In genomic region chr12:21296751-21297406, GRCh38 we compare ENCODE assay signal across 9 cellular contexts. TPM values are rescaled to one million over a fixed set of nuclear protein-coding genes. Genes with fewer than 3 reads are reported as not detected.
DNase-seq lines count a peak whose midpoint lies in the region; ATAC-seq and TF ChIP-seq lines count a peak whose summit lies in the region.
"Had no signal": no experiment of that assay in that cellular context is flagged by ENCODE, and none has a peak within 500 bp of the region (broad histone marks: within the 10 kb centered on the region; RNA-seq: fewer than 3 reads in every experiment).

No MANE protein-coding gene starts in this region.

- TF ChIP-seq CTCF in HL-60 (IDR thresholded peaks at IDR 0.05; ENCODE audit: insufficient read depth, low read length) = peak; percentile 52
- TF ChIP-seq CTCF in adrenal gland (IDR thresholded peaks at IDR 0.05) = peak; percentile 38 to 70 (median 44)
- peak; percentile 52 to 74 (median 68) for TF ChIP-seq CTCF in right lobe of liver (IDR thresholded peaks at IDR 0.05)

- H3K9me3 ChIP-seq in adrenal gland (replicated peaks in 1 of 3) (no peaks in the 10 kb centered on the region), right lobe of liver (no peaks in the 10 kb centered on the region)

- no peak overlapping the region for H3K4me3 ChIP-seq in HL-60 (replicated peaks; ENCODE audit: insufficient read depth, low read length)
- H3K4me3 ChIP-seq in adrenal gland = no peak overlapping the region
- H3K4me3 ChIP-seq in right lobe of liver = no peak overlapping the region
- H3K4me3 ChIP-seq: skin epidermis had no signal

- no peaks in the 10 kb centered on the region for H3K36me3 ChIP-seq in adrenal gland (replicated peaks in 1 of 2)
- no peaks in the 10 kb centered on the region for H3K36me3 ChIP-seq in right lobe of liver

- intact Hi-C loops in adrenal gland (cut with DNase I) (no loop called here), right lobe of liver (cut with DNase I) (no loop called here)

- H3K4me1 ChIP-seq in adrenal gland (replicated peaks in 1 of 2) (no peaks in the 10 kb centered on the region), right lobe of liver (peaks cover 0 to 16% (median 4%) of the 10 kb centered on the region in 4 donors)

- WGBS in adrenal gland, 4 donors = 60 to 69% (median 67%) methylated on average over 4 of the region's 4 CpGs
- 64% methylated on average over 4 of the region's 4 CpGs for WGBS in right lobe of liver (ENCODE audit: insufficient coverage, low coverage, low lambda C conversion rate, missing lambda C conversion rate)

- H3K27me3 ChIP-seq in HL-60 (ENCODE audit: insufficient read depth, poor library complexity, severe bottlenecking) (no peaks in the 10 kb centered on the region), adrenal gland (no peaks in the 10 kb centered on the region), right lobe of liver (no peaks in the 10 kb centered on the region)

- ATAC-seq in GM19395 (IDR thresholded peaks at IDR 0.05; ENCODE audit: unreplicated experiment) (peak; percentile 79), right lobe of liver (peak; percentile 68 to 73 (median 71))

- H3K27ac ChIP-seq in HL-60 (replicated peaks) = no peak overlapping the region
- no peak overlapping the region for H3K27ac ChIP-seq in adrenal gland
- no peak overlapping the region for H3K27ac ChIP-seq in right lobe of liver
- H3K27ac ChIP-seq: skin epidermis had no signal

- DNase-seq in NCI-H2227 (lab: John Stamatoyannopoulos, UW; ENCODE audit: unreplicated experiment) (peak; percentile 2), NCI-H2227 treated with DMSO at 0.1 percent for 48 hours (lab: John Stamatoyannopoulos, UW) (no peak), HL-60 (ENCODE audit: low read depth in 1 of 2, low spot score in 1 of 2) (no peak), adrenal gland (peak in 1 of 7 donors; percentile 21), right lobe of liver (no peak), kidney glomerular epithelial cell (lab: John Stamatoyannopoulos, UW) (no peak)
- no peak for DNase-seq in stimulated activated naive CD4-positive, alpha-beta T cell treated with Interleukin-2 at 50 U/mL for 16 hours (lab: John Stamatoyannopoulos, UW)

- no peak for TF ChIP-seq POLR2A in adrenal gland (IDR thresholded peaks at IDR 0.05)
- TF ChIP-seq POLR2A in right lobe of liver (IDR thresholded peaks at IDR 0.05) = no peak

RNA-seq across cellular contexts. Expression of gene SLCO1A2, which starts 37.8 kb away (rescaled TPM):
- total RNA-seq in adrenal gland (not detected), right lobe of liver (10 to 100 TPM in 1 of 6 experiments, 1 to 10 TPM in 2, under 1 TPM in 2, not detected in 1; 0.06 to 19.8 (median 3.2) TPM)
- not detected for polyA plus RNA-seq in adrenal gland
